In the genomic region with DNA sequence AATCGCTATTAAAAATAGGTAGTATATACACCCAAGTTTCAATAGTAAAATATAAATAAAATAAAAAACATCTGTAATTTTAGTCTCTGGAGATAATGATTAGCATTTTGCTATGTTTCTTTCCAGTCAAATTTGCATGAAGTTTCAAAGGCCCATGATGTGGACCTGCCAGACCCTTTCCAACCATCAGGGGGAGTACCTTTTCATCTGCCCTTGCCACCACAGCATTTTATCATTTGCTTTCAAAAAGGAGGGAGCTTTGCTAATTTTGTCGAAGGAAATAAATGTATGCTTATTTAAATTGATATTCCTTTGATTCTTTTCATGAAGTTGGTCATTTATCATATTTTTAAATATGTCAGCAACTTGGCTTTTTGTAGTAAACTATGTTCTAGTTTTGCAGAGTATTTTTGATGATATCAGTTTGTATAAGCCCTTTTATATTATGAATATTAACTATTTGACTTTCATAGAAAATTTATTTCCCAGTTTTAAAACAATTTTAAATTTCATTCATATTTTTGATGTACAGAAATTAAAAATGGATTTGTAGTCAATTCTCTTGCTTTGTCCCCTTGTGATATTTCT, we compare ENCODE assay signal across 8 cellular contexts.
A peak's percentile ranks its signal among the peaks of the same experiment; 100 is the strongest.
DNase-seq lines count a peak whose midpoint lies in the region; ATAC-seq and TF ChIP-seq lines count a peak whose summit lies in the region.

No MANE protein-coding gene starts in this region.

- ATAC-seq in HG03159 (IDR thresholded peaks at IDR 0.05; ENCODE audit: unreplicated experiment) (peak; percentile 70), HG02938 (IDR thresholded peaks at IDR 0.05; ENCODE audit: unreplicated experiment) (no peak), GM18505 (IDR thresholded peaks at IDR 0.05; ENCODE audit: unreplicated experiment) (no peak)

- peak; percentile 16 for DNase-seq in activated CD4-positive, alpha-beta memory T cell treated with anti-CD3 and anti-CD28 coated beads for 36 hours
- DNase-seq in activated CD4-positive, alpha-beta memory T cell treated with anti-CD3 and anti-CD28 coated beads, Interleukin-2, amount 10 ng/mL, durations not matched to agents 7 days and 5 days, result no peak
- DNase-seq in SKM-1 (lab: John Stamatoyannopoulos, UW; ENCODE audit: unreplicated experiment), result peak; percentile 44
- DNase-seq in glomerular visceral epithelial cell (ENCODE audit: extremely low spot score), result peak; percentile 18
- no peak for DNase-seq in activated effector memory CD4-positive, alpha-beta T cell treated with anti-CD3 and anti-CD28 coated beads, Interleukin-2, amount 50 U/mL, for 16 hours

- H3K27ac Mint-ChIP-seq in activated CD4-positive, alpha-beta memory T cell treated with anti-CD3 and anti-CD28 coated beads for 36 hours, result no peak overlapping the region
- H3K27ac Mint-ChIP-seq in activated CD4-positive, alpha-beta memory T cell treated with anti-CD3 and anti-CD28 coated beads, Interleukin-2, amount 10 ng/mL, durations not matched to agents 7 days and 5 days, result no peak overlapping the region

- no peaks in the 10 kb centered on the region for H3K4me1 Mint-ChIP-seq in activated CD4-positive, alpha-beta memory T cell treated with anti-CD3 and anti-CD28 coated beads for 36 hours (ENCODE audit: low read depth)
- no peaks in the 10 kb centered on the region for H3K4me1 Mint-ChIP-seq in activated CD4-positive, alpha-beta memory T cell treated with anti-CD3 and anti-CD28 coated beads, Interleukin-2, amount 10 ng/mL, durations not matched to agents 7 days and 5 days

- no peaks in the 10 kb centered on the region for H3K9me3 Mint-ChIP-seq in activated CD4-positive, alpha-beta memory T cell treated with anti-CD3 and anti-CD28 coated beads for 36 hours
- H3K9me3 Mint-ChIP-seq in activated CD4-positive, alpha-beta memory T cell treated with anti-CD3 and anti-CD28 coated beads, Interleukin-2, amount 10 ng/mL, durations not matched to agents 7 days and 5 days, result no peaks in the 10 kb centered on the region

- POLR2A ChIA-PET in activated CD4-positive, alpha-beta memory T cell treated with anti-CD3 and anti-CD28 coated beads for 36 hours (lab: Charles Lee), result no interaction called here
- POLR2A ChIA-PET in activated CD4-positive, alpha-beta memory T cell treated with anti-CD3 and anti-CD28 coated beads, Interleukin-2, amount 10 ng/mL, durations not matched to agents 7 days and 5 days (lab: Charles Lee), result no interaction called here

- no peaks in the 10 kb centered on the region for H3K27me3 Mint-ChIP-seq in activated CD4-positive, alpha-beta memory T cell treated with anti-CD3 and anti-CD28 coated beads for 36 hours
- H3K27me3 Mint-ChIP-seq in activated CD4-positive, alpha-beta memory T cell treated with anti-CD3 and anti-CD28 coated beads, Interleukin-2, amount 10 ng/mL, durations not matched to agents 7 days and 5 days, result no peaks in the 10 kb centered on the region

- intact Hi-C loops in activated CD4-positive, alpha-beta memory T cell treated with anti-CD3 and anti-CD28 coated beads for 36 hours (cut with micrococcal nuclease), result loop anchor here (5.0 kb wide), 1 partner anchor 1373 kb away; no protein-coding TSS in a partner anchor

- peaks cover 21% of the 10 kb centered on the region for H3K36me3 Mint-ChIP-seq in activated CD4-positive, alpha-beta memory T cell treated with anti-CD3 and anti-CD28 coated beads for 36 hours
- H3K36me3 Mint-ChIP-seq in activated CD4-positive, alpha-beta memory T cell treated with anti-CD3 and anti-CD28 coated beads, Interleukin-2, amount 10 ng/mL, durations not matched to agents 7 days and 5 days (ENCODE audit: low read depth), result peaks cover 14% of the 10 kb centered on the region

- no peak for TF ChIP-seq POLR2A in GM18505 (IDR thresholded peaks at IDR 0.05; ENCODE audit: borderline replicate concordance, extremely low read depth, insufficient read depth, insufficient read length)

- CTCF ChIA-PET in activated CD4-positive, alpha-beta memory T cell treated with anti-CD3 and anti-CD28 coated beads for 36 hours (lab: Charles Lee), result interaction anchor here (1.0 kb wide), 3 partner anchors 9 to 906 kb away, joined by 4 to 5 read pairs (median 4); no protein-coding TSS in a partner anchor
- CTCF ChIA-PET in activated CD4-positive, alpha-beta memory T cell treated with anti-CD3 and anti-CD28 coated beads, Interleukin-2, amount 10 ng/mL, durations not matched to agents 7 days and 5 days (lab: Charles Lee), result no interaction called here

- no peak overlapping the region for H3K4me3 Mint-ChIP-seq in activated CD4-positive, alpha-beta memory T cell treated with anti-CD3 and anti-CD28 coated beads for 36 hours
- H3K4me3 Mint-ChIP-seq in activated CD4-positive, alpha-beta memory T cell treated with anti-CD3 and anti-CD28 coated beads, Interleukin-2, amount 10 ng/mL, durations not matched to agents 7 days and 5 days, result no peak overlapping the region

Comparison
In these comparisons a context has a peak if more than half of its experiments do, and no peak if none do; other contexts are left out.
1. DNase-seq: peak in activated CD4-positive, alpha-beta memory T cell treated with anti-CD3 and anti-CD28 coated beads for 36 hours (single experiment), SKM-1 (single experiment) and glomerular visceral epithelial cell (single experiment); none in activated CD4-positive, alpha-beta memory T cell treated with anti-CD3 and anti-CD28 coated beads, Interleukin-2, amount 10 ng/mL, durations not matched to agents 7 days and 5 days (single experiment) and activated effector memory CD4-positive, alpha-beta T cell treated with anti-CD3 and anti-CD28 coated beads, Interleukin-2, amount 50 U/mL, for 16 hours (single experiment).